Comparison of ENCODE assay signal across 10 cellular contexts in the genomic region with DNA sequence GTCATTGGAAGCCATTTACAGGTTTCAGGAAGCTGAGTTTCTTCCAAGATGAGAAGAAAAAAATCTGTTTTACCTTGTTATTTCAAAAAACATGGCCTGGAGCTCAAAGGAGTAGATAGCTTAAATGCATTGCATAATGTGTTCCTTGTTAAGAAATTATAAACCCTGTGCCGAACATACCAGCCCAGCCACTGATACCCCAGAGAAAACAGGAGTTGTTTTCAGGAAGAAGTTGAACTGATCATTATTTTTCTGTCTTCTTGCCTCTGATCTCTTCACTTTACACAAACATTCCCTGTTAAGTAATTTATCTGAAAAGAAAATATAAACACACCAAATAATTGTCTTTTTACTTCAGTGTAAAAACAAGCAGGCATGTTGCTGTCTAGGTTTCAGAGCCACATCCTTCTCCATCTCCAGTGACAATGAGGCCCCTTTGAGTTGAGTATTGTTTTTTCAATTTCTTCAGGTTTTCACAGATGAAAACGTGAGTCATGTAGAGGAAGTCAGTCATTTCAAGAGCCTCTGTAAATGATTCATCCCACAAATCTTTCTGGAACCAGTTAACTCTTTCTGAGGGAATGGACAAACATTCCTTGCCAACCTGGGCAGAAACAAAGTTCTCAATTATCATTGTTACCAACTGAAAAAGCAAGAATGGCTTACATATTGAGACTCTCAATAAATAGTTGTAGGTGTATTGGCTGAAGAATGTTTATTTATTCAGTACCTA.
DNase-seq lines count a peak whose midpoint lies in the region; ATAC-seq, FAIRE-seq and TF ChIP-seq lines count a peak whose summit lies in the region.
"Had no signal": no experiment of that assay in that cellular context is flagged by ENCODE, and none has a peak within 500 bp of the region (broad histone marks: within the 10 kb centered on the region; RNA-seq: fewer than 3 reads in every experiment).

No MANE protein-coding gene starts in this region.

- 0% methylated on average over 1 of the region's 2 CpGs for WGBS in mesenchymal stem cell

- peak overlapping the region in 1 of 11 experiments; percentile 30; a peak in 1 of 22 replicates for H3K9ac ChIP-seq in BLaER1 treated with 17β-estradiol and CSF1 and Interleukin-3, amounts not matched to agents 10 nM and 100 nM
- H3K9ac ChIP-seq in adipocyte (ENCODE audit: low read length) (peak overlapping the region; percentile 49), mesenchymal stem cell (ENCODE audit: low read length) (peak overlapping the region; percentile 49), kidney (ENCODE audit: low read length in 2 of 2) (no peak overlapping the region)

- H3K4me2 ChIP-seq in BLaER1 treated with 17β-estradiol and CSF1 and Interleukin-3, amounts not matched to agents 10 nM and 100 nM: peak overlapping the region in 6 of 11 experiments; percentile 2 to 70 (median 58); a peak in 10 of 22 replicates
- peak overlapping the region; percentile 16 for H3K4me2 ChIP-seq in mesenchymal stem cell (ENCODE audit: low read length, poor library complexity, severe bottlenecking)

- no peak overlapping the region for H3K4ac ChIP-seq in mesenchymal stem cell (ENCODE audit: low read depth in 1 of 2, low read length in 2 of 2)

- H3K4me3 ChIP-seq in BLaER1 treated with 17β-estradiol and CSF1 and Interleukin-3, amounts not matched to agents 10 nM and 100 nM: no peak overlapping the region
- H3K4me3 ChIP-seq in adipocyte (ENCODE audit: low read length) (no peak overlapping the region), mesenchymal stem cell (ENCODE audit: insufficient read depth in 1 of 2, low read depth in 1 of 2, low read length in 2 of 2) (peak overlapping the region in 1 of 2 experiments; percentile 8), kidney (ENCODE audit: low read length in 2 of 2) (no peak overlapping the region)
- H3K4me3 ChIP-seq: thoracic aorta had no signal

- no peak overlapping the region for H3K14ac ChIP-seq in mesenchymal stem cell (ENCODE audit: low read length in 2 of 2)

- peak; percentile 79 for ATAC-seq in HG03139 (IDR thresholded peaks at IDR 0.05; ENCODE audit: unreplicated experiment)
- no peak for ATAC-seq in GM18517 (IDR thresholded peaks at IDR 0.05; ENCODE audit: unreplicated experiment)

- intact Hi-C loops in kidney (cut with DNase I): no loop called here

- no peak for TF ChIP-seq CTCF in kidney (IDR thresholded peaks at IDR 0.05; ENCODE audit: borderline replicate concordance, extremely low read depth, insufficient read depth)

- no peaks in the 10 kb centered on the region for H3K79me1 ChIP-seq in mesenchymal stem cell (replicated peaks; ENCODE audit: low read length, poor library complexity, severe bottlenecking)

- no peak overlapping the region for H3K23ac ChIP-seq in mesenchymal stem cell (ENCODE audit: low read length in 2 of 2)

- H2AK5ac ChIP-seq in mesenchymal stem cell (ENCODE audit: low read length, severe bottlenecking): no peak overlapping the region

- peaks cover 0 to 38% (median 8%) of the 10 kb centered on the region in 10 experiments; a peak in 11 of 20 replicates for H3K4me1 ChIP-seq in BLaER1 treated with 17β-estradiol and CSF1 and Interleukin-3, amounts not matched to agents 10 nM and 100 nM
- H3K4me1 ChIP-seq in adipocyte (ENCODE audit: control insufficient read depth, insufficient read depth, low read length) (peaks cover 20% of the 10 kb centered on the region), mesenchymal stem cell (ENCODE audit: control insufficient read depth, insufficient read depth, low read depth, low read length) (peaks cover 2% of the 10 kb centered on the region), kidney (ENCODE audit: control insufficient read depth in 1 of 2, insufficient read depth in 1 of 2, low read depth in 1 of 2, low read length in 2 of 2) (no peaks in the 10 kb centered on the region)

- H4K20me1 ChIP-seq in BLaER1 treated with 17β-estradiol and CSF1 and Interleukin-3, amounts not matched to agents 10 nM and 100 nM: no peaks in the 10 kb centered on the region

- no peak overlapping the region for H2BK120ac ChIP-seq in mesenchymal stem cell (ENCODE audit: low read depth, low read length)

- H2AFZ ChIP-seq in mesenchymal stem cell (ENCODE audit: low read depth, low read length): no peak overlapping the region

- no peak overlapping the region for H2BK12ac ChIP-seq in mesenchymal stem cell (ENCODE audit: low read length in 2 of 2)

- peaks cover 0 to 23% (median 6%) of the 10 kb centered on the region in 11 experiments; a peak in 9 of 22 replicates for H3K9me3 ChIP-seq in BLaER1 treated with 17β-estradiol and CSF1 and Interleukin-3, amounts not matched to agents 10 nM and 100 nM (replicated peaks in 1 of 11)
- H3K9me3 ChIP-seq in adipocyte (ENCODE audit: control insufficient read depth, low read length) (no peaks in the 10 kb centered on the region), mesenchymal stem cell (ENCODE audit: control insufficient read depth, low read length) (no peaks in the 10 kb centered on the region), kidney (ENCODE audit: control insufficient read depth in 1 of 2, low read length in 2 of 2) (no peaks in the 10 kb centered on the region)
- H3K9me3 ChIP-seq: thoracic aorta had no signal

- H3K36me3 ChIP-seq in BLaER1 treated with 17β-estradiol and CSF1 and Interleukin-3, amounts not matched to agents 10 nM and 100 nM: no peaks in the 10 kb centered on the region
- H3K36me3 ChIP-seq in adipocyte (ENCODE audit: control insufficient read depth, insufficient read depth, low read length, severe bottlenecking): no peaks in the 10 kb centered on the region
- no peaks in the 10 kb centered on the region for H3K36me3 ChIP-seq in mesenchymal stem cell (ENCODE audit: control insufficient read depth in 1 of 2, insufficient read depth in 2 of 2, low read depth in 1 of 2, low read length in 2 of 2)
- H3K36me3 ChIP-seq in kidney (ENCODE audit: control insufficient read depth in 1 of 2, insufficient read depth in 2 of 2, low read length in 2 of 2): no peaks in the 10 kb centered on the region
- H3K36me3 ChIP-seq: thoracic aorta had no signal

- no peaks in the 10 kb centered on the region for H3K27me3 ChIP-seq in BLaER1 treated with 17β-estradiol and CSF1 and Interleukin-3, amounts not matched to agents 10 nM and 100 nM
- H3K27me3 ChIP-seq in adipocyte (replicated peaks; ENCODE audit: control insufficient read depth, insufficient read depth, low read length) (no peaks in the 10 kb centered on the region), mesenchymal stem cell (ENCODE audit: control insufficient read depth in 1 of 2, insufficient read depth in 1 of 2, low read length in 2 of 2) (no peaks in the 10 kb centered on the region)

- peak overlapping the region; percentile 86 for H2BK5ac ChIP-seq in mesenchymal stem cell (ENCODE audit: low read depth, low read length, poor library complexity, severe bottlenecking)

- no peak overlapping the region for H2BK15ac ChIP-seq in mesenchymal stem cell (ENCODE audit: low read depth, poor library complexity, severe bottlenecking)

- H3K27ac ChIP-seq in BLaER1 treated with 17β-estradiol and CSF1 and Interleukin-3, amounts not matched to agents 10 nM and 100 nM: peak overlapping the region in 6 of 11 experiments; percentile 21 to 76 (median 53); a peak in 10 of 22 replicates
- H3K27ac ChIP-seq in mesenchymal stem cell (ENCODE audit: low read length, poor library complexity, severe bottlenecking) (peak overlapping the region; percentile 99), kidney (ENCODE audit: low read depth in 2 of 2, low read length in 2 of 2) (peak overlapping the region in 1 of 2 donors; percentile 36)
- H3K27ac ChIP-seq: thoracic aorta had no signal

- no peak overlapping the region for H4K8ac ChIP-seq in mesenchymal stem cell (ENCODE audit: low read length)

- peak; percentile 75 for DNase-seq in adipocyte (ENCODE audit: low read depth)
- peak; percentile 72 for DNase-seq in mesenchymal stem cell
- no peak for DNase-seq in kidney
- DNase-seq in SHP77 treated with DMSO at 0.1 percent for 48 hours (lab: John Stamatoyannopoulos, UW): no peak
- DNase-seq in NCI-H2107 treated with DMSO at 0.1 percent for 48 hours (lab: John Stamatoyannopoulos, UW; ENCODE audit: unreplicated experiment): no peak
- DNase-seq: DMS 273 treated with DMSO at 0.1 percent for 48 hours had no signal

- no peak overlapping the region for H3K18ac ChIP-seq in mesenchymal stem cell (ENCODE audit: low read depth in 1 of 2, low read length in 2 of 2)

- no peak overlapping the region for H4K91ac ChIP-seq in mesenchymal stem cell (ENCODE audit: low read length)

- FAIRE-seq in kidney (lab: Jason Lieb, UNC): no peak

Comparison
In these comparisons a context has a peak if more than half of its experiments do, and no peak if none do; other contexts are left out.
1. H3K9ac ChIP-seq: peak in adipocyte (single experiment) and mesenchymal stem cell (single experiment); none in kidney (0 of 2).
2. DNase-seq: peak in adipocyte (single experiment) and mesenchymal stem cell (single experiment); none in kidney (single experiment), SHP77 treated with DMSO at 0.1 percent for 48 hours (single experiment) and NCI-H2107 treated with DMSO at 0.1 percent for 48 hours (single experiment).